10 cellular contexts compared by ENCODE assay signal in the genomic region with DNA sequence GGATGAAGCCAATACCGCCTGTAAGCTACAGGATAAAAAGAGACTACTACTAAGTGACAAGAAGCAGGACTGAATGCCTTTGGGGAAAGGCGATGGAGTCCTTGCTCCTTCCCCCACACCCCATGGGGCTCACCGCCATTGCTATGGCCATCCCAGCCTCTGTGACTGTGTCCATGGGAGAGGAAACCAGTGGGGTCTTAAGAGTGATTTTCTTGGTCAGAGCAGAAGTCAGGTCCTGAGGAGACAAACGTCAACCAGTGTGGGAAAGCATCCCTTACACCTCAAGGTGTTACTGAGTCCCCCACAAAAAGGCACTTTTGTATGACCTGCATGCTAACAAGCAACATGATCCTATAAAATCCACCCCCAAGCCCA. TPM values are rescaled to one million over a fixed set of nuclear protein-coding genes. Genes with fewer than 3 reads are reported as not detected.
DNase-seq lines count a peak whose midpoint lies in the region; ATAC-seq and TF ChIP-seq lines count a peak whose summit lies in the region.
"Had no signal": no experiment of that assay in that cellular context is flagged by ENCODE, and none has a peak within 500 bp of the region (broad histone marks: within the 10 kb centered on the region; RNA-seq: fewer than 3 reads in every experiment).

No MANE protein-coding gene starts in this region.

- peaks cover 4% of the 10 kb centered on the region for H3K36me3 ChIP-seq in kidney epithelial cell (ENCODE audit: control insufficient read depth, insufficient read depth, low read length)
- no peaks in the 10 kb centered on the region for H3K36me3 ChIP-seq in testis (ENCODE audit: low read depth, missing control alignments)

- H3K9me3 ChIP-seq in testis: no peaks in the 10 kb centered on the region

- peaks cover 38% of the 10 kb centered on the region for H3K4me1 Mint-ChIP-seq in activated T-cell treated with anti-CD3 and anti-CD28 coated beads, Interleukin-2, amount 50 U/mL, for 4 hours (ENCODE audit: low read depth)
- peaks cover 62% of the 10 kb centered on the region for H3K4me1 Mint-ChIP-seq in activated naive CD8-positive, alpha-beta T cell treated with anti-CD3 and anti-CD28 coated beads, Interleukin-2, amount 50 U/mL, for 24 hours

- H3K4me3 ChIP-seq in kidney epithelial cell (ENCODE audit: low read depth, low read length) (peak overlapping the region; percentile 70), testis (peak overlapping the region; percentile 54 to 75)

- peaks cover 13% of the 10 kb centered on the region for H3K4me1 ChIP-seq in testis

- H3K27ac Mint-ChIP-seq in activated naive CD8-positive, alpha-beta T cell treated with anti-CD3 and anti-CD28 coated beads, Interleukin-2, amount 50 U/mL, for 24 hours: peak overlapping the region; percentile 92

- TF ChIP-seq CTCF in kidney epithelial cell (IDR thresholded peaks at IDR 0.05; ENCODE audit: insufficient read depth, low read length, poor library complexity, severe bottlenecking) (no peak), testis (IDR thresholded peaks at IDR 0.05) (no peak)

- H3K27me3 ChIP-seq in kidney epithelial cell (ENCODE audit: control insufficient read depth, insufficient read depth, low read length) (no peaks in the 10 kb centered on the region), testis (no peaks in the 10 kb centered on the region)

- H3K9me3 Mint-ChIP-seq in activated T-cell treated with anti-CD3 and anti-CD28 coated beads, Interleukin-2, amount 50 U/mL, for 4 hours: no peaks in the 10 kb centered on the region
- no peaks in the 10 kb centered on the region for H3K9me3 Mint-ChIP-seq in activated naive CD8-positive, alpha-beta T cell treated with anti-CD3 and anti-CD28 coated beads, Interleukin-2, amount 50 U/mL, for 24 hours

- H3K27me3 Mint-ChIP-seq in activated T-cell treated with anti-CD3 and anti-CD28 coated beads, Interleukin-2, amount 50 U/mL, for 4 hours (ENCODE audit: low read depth): no peaks in the 10 kb centered on the region
- H3K27me3 Mint-ChIP-seq in activated naive CD8-positive, alpha-beta T cell treated with anti-CD3 and anti-CD28 coated beads, Interleukin-2, amount 50 U/mL, for 24 hours: no peaks in the 10 kb centered on the region

- peak overlapping the region; percentile 95 for H3K4me3 Mint-ChIP-seq in activated T-cell treated with anti-CD3 and anti-CD28 coated beads, Interleukin-2, amount 50 U/mL, for 4 hours
- peak overlapping the region; percentile 85 for H3K4me3 Mint-ChIP-seq in activated naive CD8-positive, alpha-beta T cell treated with anti-CD3 and anti-CD28 coated beads, Interleukin-2, amount 50 U/mL, for 24 hours

- peaks cover 58% of the 10 kb centered on the region for H3K36me3 Mint-ChIP-seq in activated T-cell treated with anti-CD3 and anti-CD28 coated beads, Interleukin-2, amount 50 U/mL, for 4 hours (ENCODE audit: insufficient read depth)
- H3K36me3 Mint-ChIP-seq in activated naive CD8-positive, alpha-beta T cell treated with anti-CD3 and anti-CD28 coated beads, Interleukin-2, amount 50 U/mL, for 24 hours (ENCODE audit: low read depth): peaks cover 81% of the 10 kb centered on the region

- H3K27ac ChIP-seq in testis: peak overlapping the region; percentile 92

- WGBS in testis, 2 donors: 50 to 67% methylated on average over 4 of the region's 4 CpGs

- no peak for TF ChIP-seq POLR2A in testis (IDR thresholded peaks at IDR 0.05)

- DNase-seq in activated T-cell treated with anti-CD3 and anti-CD28 coated beads, Interleukin-2, amount 50 U/mL, for 4 hours: no peak
- DNase-seq in activated T-cell treated with anti-CD3 and anti-CD28 coated beads for 4 hours: no peak
- no peak for DNase-seq in activated naive CD8-positive, alpha-beta T cell treated with anti-CD3 and anti-CD28 coated beads, Interleukin-2, amount 50 U/mL, for 24 hours
- DNase-seq in kidney epithelial cell (ENCODE audit: low read depth): no peak
- no peak for DNase-seq in testis
- DNase-seq in mesenteric fat pad (ENCODE audit: low spot score): no peak
- DNase-seq in NCI-H2081 (lab: John Stamatoyannopoulos, UW): no peak
- DNase-seq: cerebellar nuclear complex, DMS79 had no signal

- no peak for ATAC-seq in activated T-cell treated with anti-CD3 and anti-CD28 coated beads, Interleukin-2, amount 50 U/mL, for 4 hours
- no peak for ATAC-seq in activated naive CD8-positive, alpha-beta T cell treated with anti-CD3 and anti-CD28 coated beads, Interleukin-2, amount 50 U/mL, for 24 hours
- ATAC-seq in GM21717 (IDR thresholded peaks at IDR 0.05; ENCODE audit: unreplicated experiment): no peak

- intact Hi-C loops in testis (cut with DNase I; ENCODE audit: low total_unique reads): loop anchor here (10.0 kb wide), 2 partner anchors 67 to 247 kb away; a partner anchor contains a TSS

RNA-seq across cellular contexts. Expression of a gene that starts 0.9 kb away (rescaled TPM):
- 100 to 1,000 TPM; 664 to 769 (median 721) TPM for total RNA-seq in activated T-cell treated with anti-CD3 and anti-CD28 coated beads, Interleukin-2, amount 50 U/mL, for 4 hours
- total RNA-seq in kidney epithelial cell (127 and 177 TPM in 2 replicates), testis (10 to 100 TPM; 93.0 to 98.5 TPM), mesenteric fat pad (123 TPM)
- 95.0 TPM for polyA plus RNA-seq in testis (ENCODE audit: insufficient read depth, low read depth, low replicate concordance)

RNA-seq across cellular contexts. Expression of a gene that starts 6.4 kb away (rescaled TPM):
- 100 to 1,000 TPM; 138 to 155 (median 147) TPM for total RNA-seq in activated T-cell treated with anti-CD3 and anti-CD28 coated beads, Interleukin-2, amount 50 U/mL, for 4 hours
- total RNA-seq in kidney epithelial cell: 102 and 145 TPM in 2 replicates
- total RNA-seq in testis: 100 to 1,000 TPM; 324 to 416 TPM
- polyA plus RNA-seq in testis (ENCODE audit: insufficient read depth, low read depth, low replicate concordance): 544 TPM
- total RNA-seq in mesenteric fat pad: 102 TPM

RNA-seq across cellular contexts. Expression of a gene that starts 9.9 kb away (rescaled TPM):
- 10 to 100 TPM; 23.9 to 32.3 (median 25.4) TPM for total RNA-seq in activated T-cell treated with anti-CD3 and anti-CD28 coated beads, Interleukin-2, amount 50 U/mL, for 4 hours
- total RNA-seq in kidney epithelial cell (55.2 and 61.0 TPM in 2 replicates), testis (100 to 1,000 TPM in 1 of 2 donors, 10 to 100 TPM in 1; 92.0 to 106 TPM), mesenteric fat pad (16.0 TPM)
- polyA plus RNA-seq in testis (ENCODE audit: insufficient read depth, low read depth, low replicate concordance): 121 TPM

RNA-seq across cellular contexts. Expression of a gene that starts 21.1 kb away (rescaled TPM):
- total RNA-seq in activated T-cell treated with anti-CD3 and anti-CD28 coated beads, Interleukin-2, amount 50 U/mL, for 4 hours: 100 to 1,000 TPM; 147 to 163 (median 155) TPM
- total RNA-seq in kidney epithelial cell (124 and 135 TPM in 2 replicates), testis (100 to 1,000 TPM; 171 to 172 TPM), mesenteric fat pad (104 TPM)
- polyA plus RNA-seq in testis (ENCODE audit: insufficient read depth, low read depth, low replicate concordance): 92.0 TPM

RNA-seq across cellular contexts. Expression of a gene that starts 38.2 kb away (rescaled TPM):
- 10 to 100 TPM; 25.7 to 28.2 (median 26.3) TPM for total RNA-seq in activated T-cell treated with anti-CD3 and anti-CD28 coated beads, Interleukin-2, amount 50 U/mL, for 4 hours
- 29.0 and 43.2 TPM in 2 replicates for total RNA-seq in kidney epithelial cell
- 100 to 1,000 TPM; 107 to 122 TPM for total RNA-seq in testis
- polyA plus RNA-seq in testis (ENCODE audit: insufficient read depth, low read depth, low replicate concordance): 52.3 TPM
- total RNA-seq in mesenteric fat pad: 16.2 TPM
